25 cellular contexts compared by ENCODE assay signal in the genomic region with DNA sequence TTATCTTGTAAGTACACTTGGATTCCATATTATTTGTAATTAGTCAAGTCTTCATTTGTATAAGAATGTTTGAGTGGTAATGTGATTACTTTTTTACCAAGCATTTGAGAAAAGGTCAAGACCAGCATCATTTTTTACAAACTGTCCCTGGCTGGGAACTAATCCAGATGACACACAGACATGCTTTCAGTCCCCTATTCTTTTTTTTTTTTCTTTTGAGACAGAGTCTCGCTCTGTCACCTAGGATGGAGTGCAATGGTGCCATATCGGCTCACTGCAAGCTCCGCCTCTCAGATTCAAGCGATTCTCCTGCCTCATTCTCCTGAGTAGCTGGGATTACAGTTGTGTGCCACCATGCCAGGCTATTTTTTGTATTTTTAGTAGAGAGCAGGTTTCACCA.
"Had no signal": no experiment of that assay in that cellular context is flagged by ENCODE, and none has a peak within 500 bp of the region (broad histone marks: within the 10 kb centered on the region; RNA-seq: fewer than 3 reads in every experiment).

No MANE protein-coding gene starts in this region.

- H3K9me3 ChIP-seq: MG63, SJSA1 had no signal

- H3K4me3 ChIP-seq: MG63, SJSA1, SK-N-MC had no signal

- FAIRE-seq: HepG2, RCC 7860 had no signal

- H3K27ac ChIP-seq: SJSA1, SK-N-MC had no signal

- ATAC-seq: HepG2 had no signal

- DNase-seq: IMR-90, Karpas-422, KG1, MG63, NCI-H1092, NCI-H1105 treated with DMSO at 0.1 percent for 48 hours, NCI-H1417 treated with DMSO at 0.1 percent for 48 hours, NCI-H146, NCI-H1694 treated with DMSO at 0.1 percent for 48 hours, NCI-H1930, NCI-H2081, NCI-H2107, NCI-H226, NCI-H446, NCI-H510A, NCI-H524 treated with DMSO at 0.1 percent for 48 hours, NCI-H69, NCI-H774, Right ventricle myocardium superior, RPMI8226, SIG-M5 had no signal

- H3K27me3 ChIP-seq: MG63, SJSA1 had no signal
